Comparison of ENCODE assay signal across 35 cellular contexts in the genomic region with DNA sequence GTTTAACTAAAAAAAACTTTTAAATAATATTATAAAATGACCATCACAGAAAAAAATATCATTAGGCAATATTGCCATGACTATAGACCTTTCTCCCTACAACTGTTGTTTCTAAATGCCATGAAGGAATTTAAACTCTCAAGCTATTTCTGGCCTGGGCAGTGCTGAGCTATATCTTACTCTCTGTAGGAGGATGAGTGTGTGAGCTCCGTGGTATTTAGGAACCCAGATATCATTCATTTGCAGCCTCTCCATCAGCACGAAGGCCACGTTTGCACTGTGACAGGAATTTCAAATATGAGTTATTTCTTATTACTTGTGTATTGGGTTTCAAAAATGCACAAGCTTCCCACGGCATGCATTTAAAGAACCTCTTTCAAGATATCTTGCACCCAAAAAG. TPM values are rescaled to one million over a fixed set of nuclear protein-coding genes. Genes with fewer than 3 reads are reported as not detected.
"Had no signal": no experiment of that assay in that cellular context is flagged by ENCODE, and none has a peak within 500 bp of the region (broad histone marks: within the 10 kb centered on the region; RNA-seq: fewer than 3 reads in every experiment).

No MANE protein-coding gene starts in this region.

- DNase-seq: activated B cell treated with CpG ODN at 0.5 μM for 24 hours; activated CD4-positive, alpha-beta T cell treated with anti-CD3 and anti-CD28 coated beads for 48 hours; activated CD4-positive, alpha-beta T cell treated with anti-CD3 and anti-CD28 coated beads, Interleukin-2, amount 50 U/mL, for 1 hour; activated CD4-positive, alpha-beta T cell treated with anti-CD3 and anti-CD28 coated beads, Interleukin-2, amount 50 U/mL, for 48 hours; activated CD8-positive, alpha-beta memory T cell treated with anti-CD3 and anti-CD28 coated beads for 24 hours; activated CD8-positive, alpha-beta T cell treated with anti-CD3 and anti-CD28 coated beads for 36 hours; activated effector memory CD4-positive, alpha-beta T cell treated with Interleukin-2 at 50 U/mL for 16 hours; activated gamma-delta T cell treated with Interleukin-2 at 50 U/mL for 16 hours; activated naive CD4-positive, alpha-beta T cell treated with anti-CD3 and anti-CD28 coated beads, Interleukin-2, amount 50 U/mL, for 16 hours; activated naive CD4-positive, alpha-beta T cell treated with Interleukin-2 at 50 U/mL for 16 hours; activated T-cell treated with anti-CD3 and anti-CD28 coated beads, Interleukin-2, amount 50 U/mL, for 4 hours; adrenal gland; amygdala; aorta; body of pancreas; central memory CD4-positive, alpha-beta T cell; cerebellar nuclear complex; cortex of kidney; effector CD8-positive, alpha-beta T cell; endodermal cell; foreskin fibroblast; head of caudate nucleus; SW 1271; T-cell; T-helper 9 cell; WERI-Rb-1 had no signal

- H3K4me1 ChIP-seq: adrenal gland, body of pancreas, breast epithelium had no signal

- H3K27ac Mint-ChIP-seq: activated B cell treated with CpG ODN at 0.5 μM for 24 hours; activated CD8-positive, alpha-beta T cell treated with anti-CD3 and anti-CD28 coated beads for 36 hours; activated naive CD8-positive, alpha-beta T cell; activated T-helper 17 cell treated with anti-CD3 and anti-CD28 coated beads, Interleukin-2, amount 50 U/mL, for 72 hours; endodermal cell; T-cell; T-helper 1 cell treated with Interleukin-12 subunit alpha and Interleukin-12 subunit beta and Interleukin-4 antibody, amounts not matched to agents 30 μg/mL and 1 μg/mL, for 36 hours had no signal

- ATAC-seq: activated CD4-positive, CD25-positive, alpha-beta regulatory T cell treated with anti-CD3 and anti-CD28 coated beads, Interleukin-2, amount 50 U/mL, for 24 hours; activated CD8-positive, alpha-beta T cell treated with anti-CD3 and anti-CD28 coated beads for 36 hours; activated T-cell treated with anti-CD3 and anti-CD28 coated beads, Interleukin-2, amount 50 U/mL, for 4 hours; activated T-helper 17 cell treated with anti-CD3 and anti-CD28 coated beads, Interleukin-2, amount 50 U/mL, for 72 hours; body of pancreas; esophagus mucosa; T-cell had no signal

- H3K27me3 Mint-ChIP-seq: activated B cell treated with CpG ODN at 0.5 μM for 24 hours; activated CD8-positive, alpha-beta T cell treated with anti-CD3 and anti-CD28 coated beads for 36 hours; activated T-helper 17 cell treated with anti-CD3 and anti-CD28 coated beads, Interleukin-2, amount 50 U/mL, for 72 hours; T-cell had no signal

- H3K36me3 ChIP-seq: adrenal gland, breast epithelium, cardiac muscle cell, WERI-Rb-1 had no signal

- H3K27ac ChIP-seq: adrenal gland, body of pancreas, breast epithelium, cardiac muscle cell, WERI-Rb-1 had no signal

- H3K9me3 ChIP-seq: adrenal gland, body of pancreas had no signal

- H3K36me3 Mint-ChIP-seq: activated naive CD8-positive, alpha-beta T cell; T-cell had no signal

- H3K27me3 ChIP-seq: adrenal gland, body of pancreas, breast epithelium, cardiac muscle cell had no signal

- H3K4me1 Mint-ChIP-seq: activated B cell treated with CpG ODN at 0.5 μM for 24 hours; activated T-helper 17 cell treated with anti-CD3 and anti-CD28 coated beads, Interleukin-2, amount 50 U/mL, for 72 hours; T-cell had no signal

- H3K4me3 ChIP-seq: adrenal gland, body of pancreas, breast epithelium, cardiac muscle cell had no signal

- H3K4me3 Mint-ChIP-seq: activated B cell treated with CpG ODN at 0.5 μM for 24 hours; activated CD8-positive, alpha-beta T cell treated with anti-CD3 and anti-CD28 coated beads for 36 hours; activated naive CD8-positive, alpha-beta T cell; activated T-cell treated with anti-CD3 and anti-CD28 coated beads, Interleukin-2, amount 50 U/mL, for 4 hours; activated T-helper 17 cell treated with anti-CD3 and anti-CD28 coated beads, Interleukin-2, amount 50 U/mL, for 72 hours; endodermal cell; T-cell; T-helper 1 cell treated with Interleukin-12 subunit alpha and Interleukin-12 subunit beta and Interleukin-4 antibody, amounts not matched to agents 30 μg/mL and 1 μg/mL, for 36 hours had no signal

- H3K9me3 Mint-ChIP-seq: activated T-cell treated with anti-CD3 and anti-CD28 coated beads, Interleukin-2, amount 50 U/mL, for 4 hours; T-helper 1 cell treated with Interleukin-12 subunit alpha and Interleukin-12 subunit beta and Interleukin-4 antibody, amounts not matched to agents 30 μg/mL and 1 μg/mL, for 36 hours had no signal

RNA-seq across cellular contexts. Expression of gene SOX11, which starts 35.0 kb away (rescaled TPM):
- total RNA-seq: activated B cell treated with CpG ODN at 0.5 μM for 24 hours; activated CD8-positive, alpha-beta T cell treated with anti-CD3 and anti-CD28 coated beads for 36 hours; activated T-helper 17 cell treated with anti-CD3 and anti-CD28 coated beads, Interleukin-2, amount 50 U/mL, for 72 hours; dermis microvascular lymphatic vessel endothelial cell; esophagus mucosa; T-cell; T-helper 2 cell treated with Interferon-gamma antibody and Interleukin-4, amounts not matched to agents 100 ng/mL and 5 ng/mL, for 36 hours had no signal
- polyA plus RNA-seq: adrenal gland, aorta had no signal
